30 cellular contexts compared by ENCODE assay signal in genomic region chr12:75129275-75129674, GRCh38.
"Had no signal": no experiment of that assay in that cellular context is flagged by ENCODE, and none has a peak within 500 bp of the region (broad histone marks: within the 10 kb centered on the region; RNA-seq: fewer than 3 reads in every experiment).

No MANE protein-coding gene starts in this region.

- H3K4me3 Mint-ChIP-seq: natural killer cell; nephron; neural progenitor cell; stimulated activated memory B cell treated with anti-CD40 and anti-IgM and Interleukin-4, amounts not matched to agents 10 μg/mL and 1 μg/mL and 100 μg/mL, for 72 hours; stimulated activated naive CD8-positive, alpha-beta T cell treated with anti-CD3 and anti-CD28 coated beads, Interleukin-15, amount 100 ng/mL, for 72 hours; type B pancreatic cell had no signal

- H3K36me3 Mint-ChIP-seq: natural killer cell; neural progenitor cell; stimulated activated memory B cell treated with anti-CD40 and anti-IgM and Interleukin-4, amounts not matched to agents 10 μg/mL and 1 μg/mL and 100 μg/mL, for 72 hours; type B pancreatic cell had no signal

- H3K27me3 ChIP-seq: neural progenitor cell, ovary, right lobe of liver, sigmoid colon, suprapubic skin, testis, tibial artery, transverse colon, upper lobe of right lung, uterus had no signal

- H3K4me1 Mint-ChIP-seq: natural killer cell; neural progenitor cell; stimulated activated memory B cell treated with anti-CD40 and anti-IgM and Interleukin-4, amounts not matched to agents 10 μg/mL and 1 μg/mL and 100 μg/mL, for 72 hours; stimulated activated naive CD8-positive, alpha-beta T cell treated with anti-CD3 and anti-CD28 coated beads, Interleukin-15, amount 100 ng/mL, for 72 hours had no signal

- H3K4me1 ChIP-seq: neural progenitor cell, parathyroid adenoma, psoas muscle, right lobe of liver, sigmoid colon, suprapubic skin, testis, tibial artery, transverse colon, upper lobe of right lung, uterus had no signal

- H2AFZ ChIP-seq: neural progenitor cell, parathyroid adenoma had no signal

- DNase-seq: natural killer cell; occipital lobe; ovary; posterior cingulate gyrus; psoas muscle; right cardiac atrium; right lobe of liver; sigmoid colon; small intestine; stimulated activated CD4-positive, alpha-beta T cell treated with anti-CD3 and anti-CD28 coated beads, Interleukin-12 subunit alpha, Interleukin-12 subunit beta, amount 100 ng/mL, for 4 hours; stimulated activated CD4-positive, alpha-beta T cell treated with anti-CD3 and anti-CD28 coated beads, Interleukin-1b, Interleukin-23, amount 100 ng/mL, for 48 hours; stimulated activated CD4-positive, alpha-beta T cell treated with anti-CD3 and anti-CD28 coated beads, Interleukin-4, amount 100 ng/mL, for 1 hour; stimulated activated CD4-positive, alpha-beta T cell treated with anti-CD3 and anti-CD28 coated beads, Interleukin-4, amount 100 ng/mL, for 4 hours; stimulated activated CD8-positive, alpha-beta memory T cell treated with anti-CD3 and anti-CD28 coated beads, Interleukin-4, amount 100 ng/mL, for 48 hours; stimulated activated naive CD4-positive, alpha-beta T cell; stimulated activated naive CD8-positive, alpha-beta T cell treated with anti-CD3 and anti-CD28 coated beads, Interleukin-15, amount 100 ng/mL, for 72 hours; stimulated activated naive CD8-positive, alpha-beta T cell treated with anti-CD3 and anti-CD28 coated beads, Interleukin-15, Interleukin-2, amounts not matched to agents 100 U/mL and 50 U/mL, for 24 hours; substantia nigra; testis; tibial artery; transverse colon; upper lobe of right lung; uterus had no signal

- H3K4me2 ChIP-seq: neural progenitor cell had no signal

- FAIRE-seq: small intestine had no signal

- H3K9me3 ChIP-seq: ovary, psoas muscle, right lobe of liver, sigmoid colon, suprapubic skin, testis, tibial artery, transverse colon, upper lobe of right lung, uterus had no signal

- H3K9ac ChIP-seq: neural progenitor cell, parathyroid adenoma had no signal

- H3K79me2 ChIP-seq: parathyroid adenoma had no signal

- H3K9me3 Mint-ChIP-seq: nephron; neural progenitor cell; stimulated activated memory B cell treated with anti-CD40 and anti-IgM and Interleukin-4, amounts not matched to agents 10 μg/mL and 1 μg/mL and 100 μg/mL, for 72 hours; stimulated activated naive CD8-positive, alpha-beta T cell treated with anti-CD3 and anti-CD28 coated beads, Interleukin-15, amount 100 ng/mL, for 72 hours; type B pancreatic cell had no signal

- H3K27me3 Mint-ChIP-seq: progenitor cell of endocrine pancreas; stimulated activated memory B cell treated with anti-CD40 and anti-IgM and Interleukin-4, amounts not matched to agents 10 μg/mL and 1 μg/mL and 100 μg/mL, for 72 hours; stimulated activated naive CD8-positive, alpha-beta T cell treated with anti-CD3 and anti-CD28 coated beads, Interleukin-15, amount 100 ng/mL, for 72 hours; type B pancreatic cell had no signal

- H3K27ac Mint-ChIP-seq: natural killer cell; neural progenitor cell; progenitor cell of endocrine pancreas; stimulated activated memory B cell treated with anti-CD40 and anti-IgM and Interleukin-4, amounts not matched to agents 10 μg/mL and 1 μg/mL and 100 μg/mL, for 72 hours; stimulated activated naive CD8-positive, alpha-beta T cell treated with anti-CD3 and anti-CD28 coated beads, Interleukin-15, amount 100 ng/mL, for 72 hours; type B pancreatic cell had no signal

- H3K4me3 ChIP-seq: neural progenitor cell, ovary, psoas muscle, right lobe of liver, sigmoid colon, suprapubic skin, testis, tibial artery, transverse colon, upper lobe of right lung, uterus had no signal

- ATAC-seq: natural killer cell; psoas muscle; right cardiac atrium; right lobe of liver; stimulated activated memory B cell treated with anti-CD40 and anti-IgM and Interleukin-4, amounts not matched to agents 10 μg/mL and 1 μg/mL and 100 μg/mL, for 72 hours; stimulated activated naive CD8-positive, alpha-beta T cell treated with anti-CD3 and anti-CD28 coated beads, Interleukin-15, amount 100 ng/mL, for 72 hours; stimulated activated naive CD8-positive, alpha-beta T cell treated with anti-CD3 and anti-CD28 coated beads, Interleukin-15, Interleukin-2, amounts not matched to agents 100 U/mL and 50 U/mL, for 24 hours; upper lobe of right lung had no signal

- H3K27ac ChIP-seq: neural progenitor cell, ovary, parathyroid adenoma, psoas muscle, right lobe of liver, sigmoid colon, suprapubic skin, testis, tibial artery, transverse colon, upper lobe of right lung, uterus had no signal

- H3K36me3 ChIP-seq: neural progenitor cell, ovary, right lobe of liver, sigmoid colon, suprapubic skin, tibial artery, transverse colon, upper lobe of right lung, uterus had no signal
